ENCODE assay signal across 11 cellular contexts in the genomic region with DNA sequence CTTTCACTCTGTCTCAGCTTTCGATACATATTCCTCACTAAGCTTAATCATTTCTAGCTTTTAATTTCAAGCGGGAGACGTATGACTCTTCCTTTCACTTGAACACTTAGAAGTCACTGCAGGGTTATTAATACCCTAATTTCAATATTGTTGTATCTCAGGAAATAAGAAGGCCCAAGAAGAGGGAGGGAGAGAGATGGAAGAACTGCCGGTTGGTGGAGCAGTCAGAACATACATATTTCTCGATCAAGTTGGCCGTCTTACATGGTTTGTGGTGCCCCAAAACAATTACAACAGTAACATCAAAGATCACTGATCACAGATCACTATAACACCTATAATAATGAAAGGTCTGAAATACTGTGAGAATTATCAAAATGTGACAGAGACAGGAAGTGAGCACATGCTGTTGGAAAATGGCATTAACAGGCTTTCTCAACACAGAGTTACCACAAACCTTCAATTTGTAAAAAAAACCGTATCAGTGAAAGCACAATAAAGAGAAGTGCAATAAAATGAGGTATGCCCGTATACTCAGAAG.
DNase-seq lines count a peak whose midpoint lies in the region; ATAC-seq and TF ChIP-seq lines count a peak whose summit lies in the region.
"Had no signal": no experiment of that assay in that cellular context is flagged by ENCODE, and none has a peak within 500 bp of the region (broad histone marks: within the 10 kb centered on the region; RNA-seq: fewer than 3 reads in every experiment).

No MANE protein-coding gene starts in this region.

- TF ChIP-seq CTCF in GM12864 (IDR thresholded peaks at IDR 0.05; ENCODE audit: low read depth, low read length, missing control alignments) (peak; percentile 4), neutrophil (IDR thresholded peaks at IDR 0.05) (no peak)

- peak overlapping the region; percentile 67 for H3K4me3 Mint-ChIP-seq in T-helper 2 cell treated with Interferon-gamma antibody and Interleukin-4, amounts not matched to agents 5 μg/mL and 100 μg/mL, for 36 hours

- H3K36me3 Mint-ChIP-seq in T-helper 2 cell treated with Interferon-gamma antibody and Interleukin-4, amounts not matched to agents 5 μg/mL and 100 μg/mL, for 36 hours (ENCODE audit: low read depth): peaks cover 37% of the 10 kb centered on the region

- H3K4me3 ChIP-seq in GM12864 (ENCODE audit: low read depth, low read length) (no peak overlapping the region), neutrophil (ENCODE audit: low read depth in 1 of 2, low read length in 1 of 2) (peak overlapping the region in 1 of 2 experiments; percentile 0)
- H3K4me3 ChIP-seq: suprapubic skin had no signal

- peaks cover 3% of the 10 kb centered on the region for H3K36me3 ChIP-seq in neutrophil

- H3K4me1 Mint-ChIP-seq in T-helper 2 cell treated with Interferon-gamma antibody and Interleukin-4, amounts not matched to agents 5 μg/mL and 100 μg/mL, for 36 hours (ENCODE audit: low read depth): peaks cover 30% of the 10 kb centered on the region

- H3K27me3 ChIP-seq in neutrophil: no peaks in the 10 kb centered on the region
- H3K27me3 ChIP-seq: suprapubic skin had no signal

- no peaks in the 10 kb centered on the region for H3K27me3 Mint-ChIP-seq in T-helper 2 cell treated with Interferon-gamma antibody and Interleukin-4, amounts not matched to agents 5 μg/mL and 100 μg/mL, for 36 hours (ENCODE audit: low read depth)

- H3K9me3 ChIP-seq in neutrophil: no peaks in the 10 kb centered on the region
- H3K9me3 ChIP-seq: suprapubic skin had no signal

- H3K27ac ChIP-seq in neutrophil: peak overlapping the region; percentile 81
- H3K27ac ChIP-seq: suprapubic skin had no signal

- H3K9me3 Mint-ChIP-seq in T-helper 2 cell treated with Interferon-gamma antibody and Interleukin-4, amounts not matched to agents 5 μg/mL and 100 μg/mL, for 36 hours: no peaks in the 10 kb centered on the region

- no peak for DNase-seq in GM12864 (ENCODE audit: low read depth)
- peak; percentile 42 for DNase-seq in T-helper 2 cell treated with Interferon-gamma antibody and Interleukin-4, amounts not matched to agents 5 μg/mL and 100 μg/mL, for 36 hours (ENCODE audit: low spot score)
- DNase-seq in retina: no peak
- DNase-seq in middle frontal gyrus (ENCODE audit: extremely low spot score, low spot score): no peak
- DNase-seq in NCI-H1436 treated with DMSO at 0.1 percent for 48 hours (lab: John Stamatoyannopoulos, UW): no peak
- DNase-seq in Right ventricle myocardium inferior (ENCODE audit: missing footprints): no peak
- DNase-seq: islet precursor cell, NCI-H1417 treated with DMSO at 0.1 percent for 48 hours had no signal

- peak; percentile 37 for ATAC-seq in HG02678 (IDR thresholded peaks at IDR 0.05; ENCODE audit: unreplicated experiment)
- no peak for ATAC-seq in Right ventricle myocardium inferior

- peak overlapping the region; percentile 80 for H3K27ac Mint-ChIP-seq in T-helper 2 cell treated with Interferon-gamma antibody and Interleukin-4, amounts not matched to agents 5 μg/mL and 100 μg/mL, for 36 hours

- intact Hi-C loops in Right ventricle myocardium inferior (cut with DNase I): no loop called here

- H3K4me1 ChIP-seq in neutrophil (ENCODE audit: control insufficient read depth in 1 of 2, insufficient read depth in 1 of 2, low read depth in 1 of 2, low read length in 1 of 2): peaks cover 44 to 66% of the 10 kb centered on the region in 2 experiments
- H3K4me1 ChIP-seq: suprapubic skin had no signal
